15 cellular contexts compared by ENCODE assay signal in genomic region chr13:30255696-30256095, GRCh38. TPM values are rescaled to one million over a fixed set of nuclear protein-coding genes. Genes with fewer than 3 reads are reported as not detected.
DNase-seq lines count a peak whose midpoint lies in the region; ATAC-seq and TF ChIP-seq lines count a peak whose summit lies in the region.
"Had no signal": no experiment of that assay in that cellular context is flagged by ENCODE, and none has a peak within 500 bp of the region (broad histone marks: within the 10 kb centered on the region; RNA-seq: fewer than 3 reads in every experiment).

No MANE protein-coding gene starts in this region.

- H3K36me3 ChIP-seq in BLaER1 = peaks cover 26% of the 10 kb centered on the region
- H3K36me3 ChIP-seq in IMR-90 (ENCODE audit: control insufficient read depth, insufficient read depth, low read length) = no peaks in the 10 kb centered on the region
- H3K36me3 ChIP-seq in liver (ENCODE audit: control insufficient read depth in 4 of 4, insufficient read depth in 3 of 4, low read depth in 1 of 4, low read length in 3 of 4) = no peaks in the 10 kb centered on the region
- no peaks in the 10 kb centered on the region for H3K36me3 ChIP-seq in thyroid gland

- dilution Hi-C loops in IMR-90 (cut with HindIII; ENCODE audit: low sequenced_read_pairs, unreplicated experiment) = no loop called here

- no peak overlapping the region for H3K18ac ChIP-seq in IMR-90 (ENCODE audit: low read depth, low read length)

- POLR2A ChIA-PET in IMR-90 (lab: Charles Lee; ENCODE audit: unreplicated experiment) = no interaction called here

- no peak overlapping the region for H2AFZ ChIP-seq in IMR-90 (replicated peaks; ENCODE audit: low read length, poor library complexity)

- H3K4me1 Mint-ChIP-seq in chondrocyte (ENCODE audit: low read depth) = peaks cover 30% of the 10 kb centered on the region
- peaks cover 0 to 4% of the 10 kb centered on the region in 2 donors for H3K4me1 Mint-ChIP-seq in natural killer cell treated with Interleukin-12 subunit alpha and Interleukin-12 subunit beta and Interleukin-15 and Interleukin-18, amount 100 ng/mL, for 72 hours (ENCODE audit: low read depth in 2 of 2)

- H3K27ac ChIP-seq in BLaER1 (peak overlapping the region; percentile 0; the same call in 1 of the 2 replicates), IMR-90 (ENCODE audit: insufficient read depth, low read length) (no peak overlapping the region), liver (ENCODE audit: low read depth in 1 of 2, low read length in 2 of 2) (no peak overlapping the region), thyroid gland (no peak overlapping the region)
- H3K27ac ChIP-seq: KMS-11 had no signal

- H4K8ac ChIP-seq in IMR-90 (ENCODE audit: low read depth in 2 of 2, low read length in 2 of 2) = no peak overlapping the region

- H3K9me3 ChIP-seq in BLaER1 = peaks cover 14% of the 10 kb centered on the region
- no peaks in the 10 kb centered on the region for H3K9me3 ChIP-seq in IMR-90 (ENCODE audit: control insufficient read depth, insufficient read depth, low read length)
- H3K9me3 ChIP-seq in liver (ENCODE audit: control insufficient read depth in 4 of 4, low read length in 3 of 4) = no peaks in the 10 kb centered on the region
- no peaks in the 10 kb centered on the region for H3K9me3 ChIP-seq in thyroid gland
- H3K9me3 ChIP-seq: sigmoid colon had no signal

- H3K4ac ChIP-seq in IMR-90 (ENCODE audit: low read depth, low read length) = no peak overlapping the region

- no peak overlapping the region for H2BK5ac ChIP-seq in IMR-90 (ENCODE audit: low read depth, low read length, poor library complexity, severe bottlenecking)

- H2BK20ac ChIP-seq in IMR-90 (ENCODE audit: low read depth, low read length) = no peak overlapping the region

- BruUV-seq in IMR-90 (replicated peaks; lab: Mats Ljungman, UMichigan) = no TSS peak

- H3K4me2 ChIP-seq in BLaER1 = peak overlapping the region; percentile 17; the same call in 1 of the 2 replicates
- H3K4me2 ChIP-seq in IMR-90 (ENCODE audit: low read depth, low read length) = no peak overlapping the region
- H3K4me2 ChIP-seq: KMS-11 had no signal

- TF ChIP-seq POLR2A in IMR-90 (IDR thresholded peaks at IDR 0.05; ENCODE audit: low read depth, low read length) (no peak), thyroid gland (IDR thresholded peaks at IDR 0.05) (no peak)

- no peak overlapping the region for H3K56ac ChIP-seq in IMR-90 (ENCODE audit: extremely low read depth, insufficient read depth, low read length)

- no peak overlapping the region for H3K14ac ChIP-seq in IMR-90 (replicated peaks; ENCODE audit: low read depth, low read length)

- no peaks in the 10 kb centered on the region for H4K20me1 ChIP-seq in BLaER1
- H4K20me1 ChIP-seq in IMR-90 (ENCODE audit: insufficient read depth, low read length) = peaks cover 5% of the 10 kb centered on the region; the same call in 1 of the 2 replicates

- CTCF ChIA-PET in IMR-90 (lab: Yijun Ruan, JAX) = no interaction called here

- H2BK15ac ChIP-seq in IMR-90 (ENCODE audit: low read depth, low read length) = no peak overlapping the region

- H4K91ac ChIP-seq in IMR-90 (ENCODE audit: insufficient read depth, low read depth, low read length) = no peak overlapping the region

- H3K4me3 ChIP-seq in BLaER1 = no peak overlapping the region
- no peak overlapping the region for H3K4me3 ChIP-seq in IMR-90 (ENCODE audit: insufficient read depth, low read depth, low read length)
- H3K4me3 ChIP-seq in liver (ENCODE audit: low read depth in 1 of 3, low read length in 3 of 3) = no peak overlapping the region
- no peak overlapping the region for H3K4me3 ChIP-seq in thyroid gland (replicated peaks in 1 of 3)
- H3K4me3 ChIP-seq: sigmoid colon had no signal

- no peak overlapping the region for H3K27ac Mint-ChIP-seq in chondrocyte (ENCODE audit: unreplicated experiment)
- H3K27ac Mint-ChIP-seq in natural killer cell treated with Interleukin-12 subunit alpha and Interleukin-12 subunit beta and Interleukin-15 and Interleukin-18, amount 100 ng/mL, for 72 hours = no peak overlapping the region
- H3K27ac Mint-ChIP-seq: activated CD8-positive, alpha-beta T cell treated with anti-CD3 and anti-CD28 coated beads for 36 hours; activated T-helper 17 cell treated with anti-CD3 and anti-CD28 coated beads, Interleukin-2, amount 50 U/mL, for 72 hours had no signal

- H2AK5ac ChIP-seq in IMR-90 (ENCODE audit: low read depth, low read length) = no peak overlapping the region

- no peaks in the 10 kb centered on the region for H3K27me3 Mint-ChIP-seq in chondrocyte (ENCODE audit: low read depth)
- no peaks in the 10 kb centered on the region for H3K27me3 Mint-ChIP-seq in natural killer cell treated with Interleukin-12 subunit alpha and Interleukin-12 subunit beta and Interleukin-15 and Interleukin-18, amount 100 ng/mL, for 72 hours
- H3K27me3 Mint-ChIP-seq: activated CD8-positive, alpha-beta T cell treated with anti-CD3 and anti-CD28 coated beads for 36 hours; activated T-helper 17 cell treated with anti-CD3 and anti-CD28 coated beads, Interleukin-2, amount 50 U/mL, for 72 hours had no signal

- no peaks in the 10 kb centered on the region for H3K27me3 ChIP-seq in BLaER1
- no peaks in the 10 kb centered on the region for H3K27me3 ChIP-seq in IMR-90 (ENCODE audit: control insufficient read depth, insufficient read depth, low read length)
- H3K27me3 ChIP-seq in liver (ENCODE audit: control insufficient read depth in 4 of 4, insufficient read depth in 4 of 4, low read length in 3 of 4) = no peaks in the 10 kb centered on the region
- H3K27me3 ChIP-seq in thyroid gland = no peaks in the 10 kb centered on the region
- H3K27me3 ChIP-seq: sigmoid colon had no signal

- H3K4me3 Mint-ChIP-seq in chondrocyte (ENCODE audit: unreplicated experiment) = no peak overlapping the region
- H3K4me3 Mint-ChIP-seq in natural killer cell treated with Interleukin-12 subunit alpha and Interleukin-12 subunit beta and Interleukin-15 and Interleukin-18, amount 100 ng/mL, for 72 hours = no peak overlapping the region
- H3K4me3 Mint-ChIP-seq: activated CD8-positive, alpha-beta T cell treated with anti-CD3 and anti-CD28 coated beads for 36 hours; activated T-helper 17 cell treated with anti-CD3 and anti-CD28 coated beads, Interleukin-2, amount 50 U/mL, for 72 hours had no signal

- H3K9me1 ChIP-seq in IMR-90 (ENCODE audit: insufficient read depth, low read length) = peaks cover 5% of the 10 kb centered on the region

- H2AK9ac ChIP-seq in IMR-90 (replicated peaks; ENCODE audit: low read depth, low read length, poor library complexity) = no peak overlapping the region

- ATAC-seq in IMR-90 (ENCODE audit: low read depth) = no peak
- no peak for ATAC-seq in natural killer cell treated with Interleukin-12 subunit alpha and Interleukin-12 subunit beta and Interleukin-15 and Interleukin-18, amount 100 ng/mL, for 72 hours
- ATAC-seq: activated CD8-positive, alpha-beta T cell treated with anti-CD3 and anti-CD28 coated beads for 36 hours; activated T-helper 17 cell treated with anti-CD3 and anti-CD28 coated beads, Interleukin-2, amount 50 U/mL, for 72 hours had no signal

- DNase-seq in IMR-90 = no peak
- DNase-seq in chondrocyte (ENCODE audit: low spot score) = no peak
- no peak for DNase-seq in thyroid gland
- DNase-seq in DMS53 treated with DMSO at 0.1 percent for 48 hours (lab: John Stamatoyannopoulos, UW; ENCODE audit: unreplicated experiment) = no peak
- DNase-seq in natural killer cell treated with Interleukin-12 subunit alpha and Interleukin-12 subunit beta and Interleukin-15 and Interleukin-18, amount 100 ng/mL, for 72 hours (ENCODE audit: low spot score) = no peak
- DNase-seq in NK-92 treated with Interleukin-12 subunit alpha and Interleukin-12 subunit beta, amount 100 ng/mL, for 24 hours (lab: John Stamatoyannopoulos, UW) = no peak
- DNase-seq: activated CD8-positive, alpha-beta T cell treated with anti-CD3 and anti-CD28 coated beads for 36 hours; aorta; NCI-H146; NCI-H446 treated with DMSO at 0.1 percent for 48 hours; sigmoid colon had no signal

- H2BK120ac ChIP-seq in IMR-90 (ENCODE audit: low read depth, low read length) = no peak overlapping the region

- H3K9ac ChIP-seq in BLaER1 (no peak overlapping the region), IMR-90 (ENCODE audit: low read depth, low read length) (no peak overlapping the region), liver (ENCODE audit: low read depth in 1 of 2, low read length in 2 of 2) (no peak overlapping the region)
- H3K9ac ChIP-seq: KMS-11 had no signal

- TF ChIP-seq CTCF in IMR-90 (conservative IDR thresholded peaks at IDR 0.05; ENCODE audit: low read depth, low read length) (0 out of 2 replicates have a peak, but pooled peaks have one; percentile 13), chondrocyte (IDR thresholded peaks at IDR 0.05) (peak; percentile 64), liver (IDR thresholded peaks at IDR 0.05; ENCODE audit: low read depth, low read length, missing input control) (peak; percentile 22), thyroid gland (IDR thresholded peaks at IDR 0.05) (peak in 3 of 6 experiments; percentile 24 to 37 (median 33))

- H3K79me1 ChIP-seq in IMR-90 (ENCODE audit: low read depth in 1 of 2, low read length in 2 of 2) = peaks cover 14 to 26% of the 10 kb centered on the region in 2 experiments

- no peaks in the 10 kb centered on the region for H3K9me3 Mint-ChIP-seq in chondrocyte (ENCODE audit: low read depth)
- no peaks in the 10 kb centered on the region for H3K9me3 Mint-ChIP-seq in natural killer cell treated with Interleukin-12 subunit alpha and Interleukin-12 subunit beta and Interleukin-15 and Interleukin-18, amount 100 ng/mL, for 72 hours
- H3K9me3 Mint-ChIP-seq: activated CD8-positive, alpha-beta T cell treated with anti-CD3 and anti-CD28 coated beads for 36 hours; activated T-helper 17 cell treated with anti-CD3 and anti-CD28 coated beads, Interleukin-2, amount 50 U/mL, for 72 hours had no signal

- WGBS in IMR-90 (ENCODE audit: extremely low coverage in 2 of 2, insufficient read length in 1 of 2), 2 experiments = no CpG with 5 or more reads among the region's 1 CpG
- 89% methylated on average over 1 of the region's 1 CpG for WGBS in liver
- 98 to 99% methylated on average over 1 of the region's 1 CpG for WGBS in thyroid gland, 2 donors

- no peak overlapping the region for H3K23ac ChIP-seq in IMR-90 (ENCODE audit: low read depth, low read length)

- 0 out of 2 replicates have a peak, but pooled peaks have one; percentile 11 for TF ChIP-seq RAD21 in IMR-90 (IDR thresholded peaks at IDR 0.05; ENCODE audit: low read length)
- TF ChIP-seq RAD21 in liver (IDR thresholded peaks at IDR 0.05) = peak; percentile 58 to 63

- peaks cover 7% of the 10 kb centered on the region for H3K36me3 Mint-ChIP-seq in chondrocyte (ENCODE audit: low read depth)
- no peaks in the 10 kb centered on the region for H3K36me3 Mint-ChIP-seq in natural killer cell treated with Interleukin-12 subunit alpha and Interleukin-12 subunit beta and Interleukin-15 and Interleukin-18, amount 100 ng/mL, for 72 hours

- no peak overlapping the region for H4K5ac ChIP-seq in IMR-90 (ENCODE audit: low read depth, low read length)

- in situ Hi-C loops in IMR-90 (cut with MboI; ENCODE audit: low sequenced_read_pairs) = no loop called here

- intact Hi-C loops in IMR-90 (cut with micrococcal nuclease) (loop anchor here (10.0 kb wide), 1 partner anchor 359 kb away; the partner anchor contains the start of gene USPL1), thyroid gland (cut with DNase I) (no loop called here)

- H3K4me1 ChIP-seq in BLaER1 = peaks cover 67% of the 10 kb centered on the region
- peaks cover 8% of the 10 kb centered on the region for H3K4me1 ChIP-seq in IMR-90 (ENCODE audit: control insufficient read depth, insufficient read depth, low read length)
- peaks cover 0 to 4% (median 2%) of the 10 kb centered on the region in 4 donors for H3K4me1 ChIP-seq in liver (ENCODE audit: control insufficient read depth in 4 of 4, insufficient read depth in 4 of 4, low read length in 3 of 4)
- H3K4me1 ChIP-seq in thyroid gland = peaks cover 0 to 4% of the 10 kb centered on the region in 2 donors

RNA-seq across cellular contexts. Expression of gene KATNAL1, which starts 51.7 kb away (rescaled TPM):
- total RNA-seq in IMR-90 (2012; rRNA removed) = 16.8 and 35.8 TPM in 2 replicates
- polyA plus RNA-seq in IMR-90 (2012; rRNA removed) = 6.5 and 6.9 TPM in 2 replicates
- 1.2 and 1.5 TPM in 2 replicates for polyA plus RNA-seq in IMR-90 (2012; cell fraction: cytosol; rRNA removed)
- polyA plus RNA-seq in IMR-90 (2012; cell fraction: nucleus; rRNA removed; ENCODE audit: low replicate concordance) = 0.91 and 5.9 TPM in 2 replicates
- total RNA-seq in chondrocyte = 35.8 to 36.2 TPM (median 36.0 TPM) in 3 replicates
- total RNA-seq in liver = 10 to 100 TPM in 1 of 2 donors, 1 to 10 TPM in 1; 8.6 to 12.8 TPM
- 1 to 10 TPM; 2.7 to 3.3 TPM for polyA plus RNA-seq in liver
- total RNA-seq in thyroid gland = 10 to 100 TPM in 1 of 4 donors, 1 to 10 TPM in 3; 8.0 to 25.7 (median 9.5) TPM
- 10 to 100 TPM in 1 of 2 donors, 1 to 10 TPM in 1; 9.6 to 22.4 TPM for total RNA-seq in natural killer cell treated with Interleukin-12 subunit alpha and Interleukin-12 subunit beta and Interleukin-15 and Interleukin-18, amount 100 ng/mL, for 72 hours
